9 cellular contexts compared by ENCODE assay signal in the genomic region with DNA sequence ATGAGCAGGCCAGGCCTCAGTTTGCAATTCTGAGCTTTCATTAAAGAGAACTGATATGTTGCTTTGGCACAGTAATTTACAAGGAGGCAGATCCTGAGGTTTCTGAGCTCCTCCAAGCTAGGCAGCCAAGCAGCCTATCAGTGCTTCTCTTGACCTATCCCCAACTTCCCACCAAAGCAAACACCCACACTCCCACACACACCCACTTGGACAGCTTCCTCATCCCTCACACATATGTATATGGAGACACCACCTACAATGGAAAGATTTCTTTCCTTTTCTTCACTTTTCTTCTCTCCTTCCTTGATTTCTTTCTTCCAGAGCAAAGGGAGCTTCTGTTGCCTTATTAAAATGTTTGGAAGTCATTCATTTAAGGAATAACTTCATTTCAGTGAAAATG.
"Had no signal": no experiment of that assay in that cellular context is flagged by ENCODE, and none has a peak within 500 bp of the region (broad histone marks: within the 10 kb centered on the region; RNA-seq: fewer than 3 reads in every experiment).

No MANE protein-coding gene starts in this region.

- H3K27ac ChIP-seq: GM23248 had no signal

- H3K27ac Mint-ChIP-seq: GM23338, H9, HFFc6 had no signal

- ATAC-seq: GM23338, HCT116 had no signal

- H3K4me3 Mint-ChIP-seq: GM23338, H9, HFFc6 had no signal

- H3K36me3 ChIP-seq: HAP-1 had no signal

- H3K9me3 ChIP-seq: HAP-1 had no signal

- H3K4me3 ChIP-seq: GM23248, GM23338, HAP-1 had no signal

- H3K9me3 Mint-ChIP-seq: GM23338, H9, HFFc6 had no signal

- H3K4me1 ChIP-seq: HAP-1 had no signal

- DNase-seq: GM23248, GOT3, H7, H9, HCEC 1CT, HFFc6 had no signal
